11 cellular contexts compared by ENCODE assay signal in genomic region chr5:167845952-167846351, GRCh38.
"Had no signal": no experiment of that assay in that cellular context is flagged by ENCODE, and none has a peak within 500 bp of the region (broad histone marks: within the 10 kb centered on the region; RNA-seq: fewer than 3 reads in every experiment).

No MANE protein-coding gene starts in this region.

- FAIRE-seq: H1, H54, HepG2, HTR-8/SVneo had no signal

- H3K27ac Mint-ChIP-seq: GM23338, HFFc6 had no signal

- H3K36me3 ChIP-seq: HAP-1 had no signal

- H3K4me1 Mint-ChIP-seq: IgD-negative memory B cell had no signal

- H3K36me3 Mint-ChIP-seq: IgD-negative memory B cell had no signal

- ATAC-seq: GM23338, HCT116, HepG2 had no signal

- DNase-seq: HFFc6, KBM-7 had no signal

- H3K4me1 ChIP-seq: HAP-1 had no signal

- H3K4me3 ChIP-seq: GM23338, HAP-1 had no signal

- H3K9me3 Mint-ChIP-seq: GM23338, HFFc6 had no signal

- H3K27me3 Mint-ChIP-seq: IgD-negative memory B cell had no signal

- H3K4me2 ChIP-seq: GM23338, KMS-11 had no signal

- H3K27ac ChIP-seq: KMS-11 had no signal

- H2AFZ ChIP-seq: GM23338 had no signal

- H3K9ac ChIP-seq: KMS-11 had no signal

- H3K9me3 ChIP-seq: HAP-1 had no signal

- H3K4me3 Mint-ChIP-seq: GM23338, HFFc6, IgD-negative memory B cell had no signal
